Comparison of ENCODE assay signal across 16 cellular contexts in the genomic region with DNA sequence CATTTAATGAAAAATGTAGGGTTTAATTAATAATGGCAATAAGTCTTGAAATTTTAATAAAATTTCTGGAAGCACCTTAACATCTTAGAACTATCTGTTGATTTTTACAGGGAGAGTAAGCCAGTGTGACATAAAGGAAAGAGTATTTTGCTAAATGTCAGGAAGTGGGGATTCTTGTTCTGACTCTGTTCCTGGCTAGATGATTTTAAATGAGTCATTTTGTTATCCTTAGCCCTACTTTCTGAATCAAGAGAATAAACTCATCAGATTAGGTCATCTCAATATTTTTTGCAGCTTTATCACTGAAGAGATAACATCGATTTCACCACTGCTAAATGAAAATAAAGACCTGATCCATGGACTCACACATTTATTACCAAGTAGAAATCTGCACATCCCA.
DNase-seq lines count a peak whose midpoint lies in the region; ATAC-seq, FAIRE-seq and TF ChIP-seq lines count a peak whose summit lies in the region.
"Had no signal": no experiment of that assay in that cellular context is flagged by ENCODE, and none has a peak within 500 bp of the region (broad histone marks: within the 10 kb centered on the region; RNA-seq: fewer than 3 reads in every experiment).

No MANE protein-coding gene starts in this region.

- FAIRE-seq in GM12878 (lab: Jason Lieb, UNC): no peak

- H4K20me1 ChIP-seq in GM12878 (ENCODE audit: control insufficient read depth, insufficient read depth): no peaks in the 10 kb centered on the region

- no TSS peak for BruUV-seq in GM12878 (replicated peaks; lab: Mats Ljungman, UMichigan)

- no peaks in the 10 kb centered on the region for H3K27me3 ChIP-seq in GM12878 (replicated peaks in 1 of 2; ENCODE audit: control insufficient read depth in 2 of 2, insufficient read depth in 2 of 2, low read length in 1 of 2)
- H3K27me3 ChIP-seq: left lung, spleen had no signal

- no peak for TF ChIP-seq EP300 in GM12878 (IDR thresholded peaks at IDR 0.05; ENCODE audit: borderline replicate concordance in 1 of 2, control insufficient read depth in 1 of 2, low read depth in 2 of 2, low read length in 2 of 2)

- no peak overlapping the region for H2AFZ ChIP-seq in GM12878 (ENCODE audit: control insufficient read depth, low read depth, low read length)
- H2AFZ ChIP-seq: parathyroid adenoma had no signal

- no peak overlapping the region for H3K9ac ChIP-seq in GM12878 (ENCODE audit: control insufficient read depth, insufficient read depth, low read length)
- H3K9ac ChIP-seq: parathyroid adenoma had no signal

- no peak for ATAC-seq in GM12878
- ATAC-seq in GM21423 (IDR thresholded peaks at IDR 0.05; ENCODE audit: unreplicated experiment): no peak
- ATAC-seq in left ventricle myocardium superior: no peak
- ATAC-seq: esophagus mucosa, left lung had no signal

- no peak overlapping the region for H3K4me3 ChIP-seq in GM12878
- H3K4me3 ChIP-seq: left lung, spleen had no signal

- SMC1A ChIA-PET in GM12878 (lab: Charles Lee; ENCODE audit: uncharacterized antibody, unreplicated experiment): interaction anchor here (1.5 kb wide), 1 partner anchor 10 kb away, joined by 3 read pairs; no protein-coding TSS in a partner anchor

- no peaks in the 10 kb centered on the region for H3K79me2 ChIP-seq in GM12878 (ENCODE audit: control insufficient read depth, insufficient read depth, low read length)
- H3K79me2 ChIP-seq: parathyroid adenoma had no signal

- TF ChIP-seq CTCF in GM12878 (IDR thresholded peaks at IDR 0.05 in 2 of 3, conservative IDR thresholded peaks at IDR 0.05 in 1 of 3; ENCODE audit: control insufficient read depth in 2 of 3, extremely low read depth in 1 of 3, insufficient read depth in 1 of 3, low read depth in 3 of 3, low read length in 3 of 3): no peak

- 0% methylated on average over 1 of the region's 1 CpG for WGBS in GM12878 (ENCODE audit: insufficient coverage, insufficient replicate concordance, low lambda C conversion rate, missing lambda C conversion rate)

- H3K36me3 ChIP-seq in GM12878 (ENCODE audit: control insufficient read depth in 2 of 2, insufficient read depth in 2 of 2, low read length in 1 of 2): no peaks in the 10 kb centered on the region
- H3K36me3 ChIP-seq: left lung, spleen had no signal

- H3K27ac ChIP-seq in GM12878 (ENCODE audit: control insufficient read depth, insufficient read depth): no peak overlapping the region
- H3K27ac ChIP-seq: left lung, parathyroid adenoma, spleen had no signal

- DNase-seq in AG08396 (ENCODE audit: low spot score) (peak; percentile 7), HS-5 (ENCODE audit: low read depth) (peak; percentile 51), GM12878 (ENCODE audit: low read depth, low spot score) (no peak), hepatic stellate cell (ENCODE audit: low spot score) (peak; percentile 44), NCI-H2196 (lab: John Stamatoyannopoulos, UW; ENCODE audit: unreplicated experiment) (no peak), left ventricle myocardium superior (no peak)
- no peak for DNase-seq in activated CD4-positive, alpha-beta T cell treated with anti-CD3 and anti-CD28 coated beads for 1 hour
- DNase-seq: anterior cingulate cortex; left lung; NCI-H1694; SHP77; spleen; stimulated activated naive CD4-positive, alpha-beta T cell had no signal

- no peak overlapping the region for H3K4me2 ChIP-seq in GM12878 (ENCODE audit: control insufficient read depth, insufficient read depth)

- in situ Hi-C loops in GM12878 (cut with MboI): no loop called here

- H3K4me1 ChIP-seq in GM12878 (ENCODE audit: control insufficient read depth, insufficient read depth, low read length): no peaks in the 10 kb centered on the region
- H3K4me1 ChIP-seq: left lung, parathyroid adenoma, spleen had no signal

- intact Hi-C loops in GM12878 (cut with micrococcal nuclease; ENCODE audit: unreplicated experiment): no loop called here
- intact Hi-C loops in left ventricle myocardium superior (cut with micrococcal nuclease): no loop called here

- H3K9me3 ChIP-seq in GM12878 (replicated peaks; ENCODE audit: control insufficient read depth, insufficient read depth, low read length): no peaks in the 10 kb centered on the region
- H3K9me3 ChIP-seq: left lung had no signal

- RAD21 ChIA-PET in GM12878 (lab: Charles Lee; ENCODE audit: unreplicated experiment): no interaction called here

- TF ChIP-seq RAD21 in GM12878 (IDR thresholded peaks at IDR 0.05; ENCODE audit: insufficient read depth, low read depth, low read length): no peak

- CTCF ChIA-PET in GM12878 (lab: Yijun Ruan, JAX): no interaction called here

- TF ChIP-seq POLR2A in GM12878 (IDR thresholded peaks at IDR 0.05; ENCODE audit: low read depth, low read length): no peak

- POLR2A ChIA-PET in GM12878 (lab: Charles Lee): no interaction called here

TF ChIP-seq in GM12878, 131 proteins besides CTCF, POLR2A, EP300 and RAD21:
- no peak for TF ChIP-seq BACH1 (IDR thresholded peaks at IDR 0.05; ENCODE audit: borderline replicate concordance)
- TF ChIP-seq CHD1 (IDR thresholded peaks at IDR 0.05; ENCODE audit: low read depth, low read length): no peak
- peak; percentile 67 for TF ChIP-seq JUNB (IDR thresholded peaks at IDR 0.05)
- TF ChIP-seq ZBED1 (IDR thresholded peaks at IDR 0.05; ENCODE audit: borderline replicate concordance): no peak
- TF ChIP-seq SMAD5 (IDR thresholded peaks at IDR 0.05; ENCODE audit: low read depth): no peak
- no peak for TF ChIP-seq TCF3 (IDR thresholded peaks at IDR 0.05; ENCODE audit: borderline replicate concordance, insufficient read depth, low read depth, low read length)
TF ChIP-seq in GM12878: peak in this region for 1.

Comparison
In these comparisons a context has a peak if more than half of its experiments do, and no peak if none do; other contexts are left out.
1. DNase-seq: peak in AG08396 (single experiment), HS-5 (single experiment) and hepatic stellate cell (single experiment); none in GM12878 (single experiment), NCI-H2196 (single experiment), activated CD4-positive, alpha-beta T cell treated with anti-CD3 and anti-CD28 coated beads for 1 hour (single experiment) and left ventricle myocardium superior (single experiment).